9 cellular contexts compared by ENCODE assay signal in the genomic region with DNA sequence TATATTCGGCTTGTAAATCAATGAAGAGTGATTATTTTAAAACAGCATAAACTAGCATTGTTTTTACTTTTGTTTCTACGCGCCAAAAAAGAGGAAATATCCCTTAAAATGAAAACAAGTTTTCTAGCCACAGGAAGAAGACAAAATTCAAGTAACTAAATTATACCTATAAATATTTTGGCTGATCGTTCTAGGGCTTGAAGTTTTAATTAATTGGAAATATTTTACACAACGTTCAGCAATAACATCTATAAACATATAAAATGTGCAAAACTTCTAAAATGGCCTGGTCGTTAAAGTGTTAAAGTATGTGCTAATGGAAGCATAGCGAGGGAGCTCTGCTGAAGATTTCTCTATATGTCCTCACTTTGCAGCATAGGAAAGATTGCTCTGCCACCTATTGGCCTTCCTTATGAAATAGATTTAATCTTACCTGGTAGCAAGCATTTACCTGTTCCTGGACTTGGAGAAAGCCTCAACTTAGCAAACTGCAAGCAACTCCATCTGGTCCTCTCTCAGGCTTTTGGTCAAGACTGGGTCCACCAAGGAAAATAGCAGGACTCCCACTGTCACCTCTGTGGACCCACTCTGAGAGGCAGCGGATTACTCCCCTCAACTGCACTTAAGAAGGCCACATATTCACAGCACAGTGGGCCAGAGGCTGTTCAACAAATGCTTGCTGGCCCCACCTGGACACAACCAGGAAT.
DNase-seq lines count a peak whose midpoint lies in the region; ATAC-seq and TF ChIP-seq lines count a peak whose summit lies in the region.
"Had no signal": no experiment of that assay in that cellular context is flagged by ENCODE, and none has a peak within 500 bp of the region (broad histone marks: within the 10 kb centered on the region; RNA-seq: fewer than 3 reads in every experiment).

No MANE protein-coding gene starts in this region.

- H3K4me1 Mint-ChIP-seq in activated naive CD4-positive, alpha-beta T cell treated with anti-CD3 and anti-CD28 coated beads, Interleukin-2, amount 50 U/mL, for 24 hours, result peaks cover 30% of the 10 kb centered on the region

- intact Hi-C loops in left ventricle myocardium inferior (cut with micrococcal nuclease), result no loop called here
- intact Hi-C loops in gastrocnemius medialis (cut with DNase I; ENCODE audit: low total_unique reads), result loop anchor here (1.0 to 10.0 kb wide), 6 partner anchors 146 to 655 kb away; no protein-coding TSS in a partner anchor

- H3K4me3 ChIP-seq in left ventricle myocardium inferior, result no peak overlapping the region
- no peak overlapping the region for H3K4me3 ChIP-seq in gastrocnemius medialis

- POLR2A ChIA-PET in GM10248 (lab: Yijun Ruan, JAX), result no interaction called here

- in situ Hi-C loops in gastrocnemius medialis (cut with MboI; ENCODE audit: low sequenced_read_pairs in 4 of 4), result loop anchor here (5.0 to 25.0 kb wide), 9 partner anchors 346 to 713 kb away; partner anchors contain the start of gene RUNX1 (in 2 of the 4)

- no peaks in the 10 kb centered on the region for H3K27me3 Mint-ChIP-seq in activated naive CD4-positive, alpha-beta T cell treated with anti-CD3 and anti-CD28 coated beads, Interleukin-2, amount 50 U/mL, for 24 hours
- H3K27me3 Mint-ChIP-seq: activated naive CD8-positive, alpha-beta T cell had no signal

- DNase-seq in GM10248 (ENCODE audit: extremely low spot score) (peak; percentile 65), OCI-M1 (lab: John Stamatoyannopoulos, UW) (peak; percentile 94), left ventricle myocardium inferior (no peak), gastrocnemius medialis (peak in 1 of 2 donors; percentile 8)
- no peak for DNase-seq in activated CD4-positive, CD25-positive, alpha-beta regulatory T cell treated with anti-CD3 and anti-CD28 coated beads, Interleukin-2, amount 50 U/mL, for 72 hours

- ATAC-seq in gastrocnemius medialis, result peak; percentile 93 to 98
- no peak for ATAC-seq in GM21786 (IDR thresholded peaks at IDR 0.05; ENCODE audit: unreplicated experiment)

- H3K27ac ChIP-seq in KOPT-K1 (ENCODE audit: low read depth, low read length, poor library complexity, severe bottlenecking) (peak overlapping the region; percentile 19), left ventricle myocardium inferior (replicated peaks) (no peak overlapping the region), gastrocnemius medialis (no peak overlapping the region)

- no peak overlapping the region for H3K4me3 Mint-ChIP-seq in activated naive CD4-positive, alpha-beta T cell treated with anti-CD3 and anti-CD28 coated beads, Interleukin-2, amount 50 U/mL, for 24 hours
- H3K4me3 Mint-ChIP-seq: activated naive CD8-positive, alpha-beta T cell had no signal

- H3K4me1 ChIP-seq in left ventricle myocardium inferior (no peaks in the 10 kb centered on the region), gastrocnemius medialis (peaks cover 0 to 14% of the 10 kb centered on the region in 2 donors)

- H3K27me3 ChIP-seq in left ventricle myocardium inferior (ENCODE audit: low read depth) (peaks cover 66% of the 10 kb centered on the region), gastrocnemius medialis (no peaks in the 10 kb centered on the region)

- H3K9me3 Mint-ChIP-seq in activated naive CD4-positive, alpha-beta T cell treated with anti-CD3 and anti-CD28 coated beads, Interleukin-2, amount 50 U/mL, for 24 hours, result no peaks in the 10 kb centered on the region

- CTCF ChIA-PET in GM10248 (lab: Yijun Ruan, JAX), result interaction anchor here (0.8 to 2.8 kb wide), 20 partner anchors 8 to 708 kb away, joined by 3 to 16 read pairs (median 6); no protein-coding TSS in a partner anchor

- TF ChIP-seq CTCF in GM10248 (IDR thresholded peaks at IDR 0.05; ENCODE audit: control extremely low read depth, extremely low read depth, low read depth, missing control alignments) (peak; percentile 60), left ventricle myocardium inferior (IDR thresholded peaks at IDR 0.05; ENCODE audit: borderline replicate concordance) (peak; percentile 59), gastrocnemius medialis (IDR thresholded peaks at IDR 0.05 in 4 of 5, conservative IDR thresholded peaks at IDR 0.05 in 1 of 5) (peak; percentile 54 to 71 (median 59))

- no peaks in the 10 kb centered on the region for H3K36me3 Mint-ChIP-seq in activated naive CD4-positive, alpha-beta T cell treated with anti-CD3 and anti-CD28 coated beads, Interleukin-2, amount 50 U/mL, for 24 hours
- H3K36me3 Mint-ChIP-seq: activated naive CD8-positive, alpha-beta T cell had no signal

- no peaks in the 10 kb centered on the region for H3K9me3 ChIP-seq in KOPT-K1 (ENCODE audit: insufficient read depth, low read length, poor library complexity, severe bottlenecking)
- no peaks in the 10 kb centered on the region for H3K9me3 ChIP-seq in left ventricle myocardium inferior (replicated peaks)
- H3K9me3 ChIP-seq in gastrocnemius medialis, result no peaks in the 10 kb centered on the region

- no peaks in the 10 kb centered on the region for H3K36me3 ChIP-seq in KOPT-K1 (ENCODE audit: insufficient read depth, low read length)
- no peaks in the 10 kb centered on the region for H3K36me3 ChIP-seq in left ventricle myocardium inferior
- H3K36me3 ChIP-seq in gastrocnemius medialis, result no peaks in the 10 kb centered on the region

- peak overlapping the region; percentile 27 for H3K27ac Mint-ChIP-seq in activated naive CD4-positive, alpha-beta T cell treated with anti-CD3 and anti-CD28 coated beads, Interleukin-2, amount 50 U/mL, for 24 hours
- H3K27ac Mint-ChIP-seq: activated naive CD8-positive, alpha-beta T cell had no signal

- TF ChIP-seq POLR2A in gastrocnemius medialis (IDR thresholded peaks at IDR 0.05), result no peak

Comparison
In these comparisons a context has a peak if more than half of its experiments do, and no peak if none do; other contexts are left out.
1. DNase-seq: peak in GM10248 (single experiment) and OCI-M1 (single experiment); none in left ventricle myocardium inferior (single experiment) and activated CD4-positive, CD25-positive, alpha-beta regulatory T cell treated with anti-CD3 and anti-CD28 coated beads, Interleukin-2, amount 50 U/mL, for 72 hours (single experiment).
2. Peak in every context shown above with its lines, with median percentiles within 50 percentile points of each other: CTCF ChIP-seq.